In the genomic region with DNA sequence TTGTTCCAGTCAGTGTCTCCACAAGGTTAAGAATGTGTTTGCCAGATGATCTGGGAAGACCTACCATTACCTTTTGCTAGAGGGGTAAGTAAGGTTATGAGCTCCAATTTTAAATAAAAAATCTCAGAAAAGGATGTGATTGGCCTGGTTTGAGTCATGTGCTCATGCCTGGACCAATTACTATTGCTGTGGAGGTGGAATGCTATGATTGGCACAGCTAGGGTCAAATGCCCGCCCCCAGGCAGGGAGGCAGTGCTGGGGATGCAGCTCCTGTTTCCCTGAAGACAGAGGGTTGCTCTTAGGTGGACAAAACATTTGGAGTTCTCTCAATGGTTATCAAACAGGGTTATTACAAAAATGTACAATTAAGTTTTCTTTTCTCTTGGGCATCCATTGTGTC, we compare ENCODE assay signal across 1 cellular context.
TF ChIP-seq lines count a peak whose summit lies in the region.

No MANE protein-coding gene starts in this region.

TF ChIP-seq in Ishikawa, 13 proteins besides CTCF, POLR2A, EP300 and RAD21:
- TF ChIP-seq, protein P1, sequence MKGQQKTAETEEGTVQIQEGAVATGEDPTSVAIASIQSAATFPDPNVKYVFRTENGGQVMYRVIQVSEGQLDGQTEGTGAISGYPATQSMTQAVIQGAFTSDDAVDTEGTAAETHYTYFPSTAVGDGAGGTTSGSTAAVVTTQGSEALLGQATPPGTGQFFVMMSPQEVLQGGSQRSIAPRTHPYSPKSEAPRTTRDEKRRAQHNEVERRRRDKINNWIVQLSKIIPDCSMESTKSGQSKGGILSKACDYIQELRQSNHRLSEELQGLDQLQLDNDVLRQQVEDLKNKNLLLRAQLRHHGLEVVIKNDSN (IDR thresholded peaks at IDR 0.05): 0 out of 2 replicates have a peak, but pooled peaks have one; percentile 10
